ENCODE assay signal across 23 cellular contexts in genomic region chr1:243718022-243718421, GRCh38.
DNase-seq lines count a peak whose midpoint lies in the region; ATAC-seq, FAIRE-seq and TF ChIP-seq lines count a peak whose summit lies in the region.
"Had no signal": no experiment of that assay in that cellular context is flagged by ENCODE, and none has a peak within 500 bp of the region (broad histone marks: within the 10 kb centered on the region; RNA-seq: fewer than 3 reads in every experiment).

No MANE protein-coding gene starts in this region.

- intact Hi-C loops in mucosa of descending colon (cut with DNase I, micrococcal nuclease) (no loop called here), ovary (cut with DNase I) (no loop called here)

- no peak overlapping the region for H2BK12ac ChIP-seq in trophoblast cell (ENCODE audit: low read length)

- H4K91ac ChIP-seq in trophoblast cell (ENCODE audit: low read depth, low read length) = peak overlapping the region; percentile 37

- H3K27me3 ChIP-seq in HUES48 (ENCODE audit: control insufficient read depth, insufficient read depth, low read length) (no peaks in the 10 kb centered on the region), astrocyte (ENCODE audit: insufficient read depth, low read length) (no peaks in the 10 kb centered on the region), trophoblast cell (ENCODE audit: insufficient read depth, low read length) (no peaks in the 10 kb centered on the region), ovary (no peaks in the 10 kb centered on the region)
- H3K27me3 ChIP-seq: BLaER1 treated with 17β-estradiol and CSF1 and Interleukin-3, amounts not matched to agents 10 nM and 100 nM had no signal

- H2BK120ac ChIP-seq in trophoblast cell (ENCODE audit: insufficient read depth, low read length, poor library complexity) = no peak overlapping the region

- DNase-seq in NCI-H2171 treated with DMSO at 0.1 percent for 48 hours (lab: John Stamatoyannopoulos, UW) (peak; percentile 21), NCI-H2171 (lab: John Stamatoyannopoulos, UW) (no peak), astrocyte (ENCODE audit: low read depth) (no peak), trophoblast cell (no peak), mucosa of descending colon (no peak), ovary (no peak)
- DNase-seq: CD4-positive, alpha-beta memory T cell; DMS153; KG1; NCI-H1092; NCI-H1436 treated with DMSO at 0.1 percent for 48 hours; NCI-H1930; NCI-H345; NCI-H524 treated with DMSO at 0.1 percent for 48 hours; SHP77; T-helper 1 cell had no signal

- H3K9ac ChIP-seq in HUES48 (ENCODE audit: low read depth, low read length) (no peak overlapping the region), astrocyte (ENCODE audit: low read length) (no peak overlapping the region), trophoblast cell (ENCODE audit: low read length) (no peak overlapping the region)
- H3K9ac ChIP-seq: BLaER1 treated with 17β-estradiol and CSF1 and Interleukin-3, amounts not matched to agents 10 nM and 100 nM had no signal

- H3K4me1 ChIP-seq in HUES48 (ENCODE audit: control insufficient read depth, insufficient read depth, low read length) (peaks cover 38% of the 10 kb centered on the region), astrocyte (ENCODE audit: insufficient read depth, low read length) (peaks cover 25% of the 10 kb centered on the region), trophoblast cell (ENCODE audit: control insufficient read depth in 1 of 2, insufficient read depth in 2 of 2, low read length in 2 of 2) (peaks cover 2 to 3% of the 10 kb centered on the region in 2 experiments), mucosa of descending colon (ENCODE audit: low read depth) (no peaks in the 10 kb centered on the region), ovary (ENCODE audit: insufficient read depth) (peaks cover 4% of the 10 kb centered on the region)
- H3K4me1 ChIP-seq: BLaER1 treated with 17β-estradiol and CSF1 and Interleukin-3, amounts not matched to agents 10 nM and 100 nM had no signal

- H2AK5ac ChIP-seq in trophoblast cell (ENCODE audit: low read length) = no peak overlapping the region

- no peaks in the 10 kb centered on the region for H3K36me3 ChIP-seq in HUES48 (ENCODE audit: control insufficient read depth, insufficient read depth, low read length)
- H3K36me3 ChIP-seq in astrocyte (ENCODE audit: insufficient read depth, low read length) = no peaks in the 10 kb centered on the region
- H3K36me3 ChIP-seq in trophoblast cell (ENCODE audit: control insufficient read depth in 1 of 2, insufficient read depth in 2 of 2, low read length in 2 of 2) = no peaks in the 10 kb centered on the region
- no peaks in the 10 kb centered on the region for H3K36me3 ChIP-seq in mucosa of descending colon (ENCODE audit: low read depth)
- no peaks in the 10 kb centered on the region for H3K36me3 ChIP-seq in ovary

- H3K4me1 Mint-ChIP-seq in astrocyte (ENCODE audit: low read depth, unreplicated experiment) = peaks cover 39% of the 10 kb centered on the region

- H3K23ac ChIP-seq in trophoblast cell (ENCODE audit: low read length) = no peak overlapping the region

- H3K9me3 Mint-ChIP-seq in astrocyte (ENCODE audit: unreplicated experiment) = no peaks in the 10 kb centered on the region
- H3K9me3 Mint-ChIP-seq: CD4-positive, alpha-beta memory T cell had no signal

- ATAC-seq in mucosa of descending colon (no peak), GM21529 (IDR thresholded peaks at IDR 0.05; ENCODE audit: unreplicated experiment) (no peak)

- H3K4ac ChIP-seq in trophoblast cell (ENCODE audit: low read depth, low read length) = no peak overlapping the region

- no CpG with 5 or more reads among the region's 2 CpGs for WGBS in trophoblast cell (ENCODE audit: extremely low coverage, insufficient coverage, insufficient read length)
- WGBS in ovary, 3 donors = 95 to 97% (median 96%) methylated on average over 2 of the region's 2 CpGs

- H3K27me3 Mint-ChIP-seq in astrocyte (ENCODE audit: low read depth, unreplicated experiment) = no peaks in the 10 kb centered on the region
- H3K27me3 Mint-ChIP-seq: CD4-positive, alpha-beta memory T cell had no signal

- no peaks in the 10 kb centered on the region for H3K9me3 ChIP-seq in HUES48 (ENCODE audit: control insufficient read depth, insufficient read depth, low read length)
- no peaks in the 10 kb centered on the region for H3K9me3 ChIP-seq in astrocyte (ENCODE audit: insufficient read depth, low read depth, low read length)
- H3K9me3 ChIP-seq in trophoblast cell (ENCODE audit: insufficient read depth, low read depth, low read length) = no peaks in the 10 kb centered on the region
- no peaks in the 10 kb centered on the region for H3K9me3 ChIP-seq in mucosa of descending colon
- H3K9me3 ChIP-seq in ovary = no peaks in the 10 kb centered on the region

- H3K14ac ChIP-seq in trophoblast cell (ENCODE audit: low read length) = no peak overlapping the region

- H3K4me3 ChIP-seq in HUES48 (ENCODE audit: low read depth, low read length) (no peak overlapping the region), astrocyte (ENCODE audit: insufficient read depth, low read depth, low read length) (no peak overlapping the region), trophoblast cell (ENCODE audit: low read depth, low read length) (no peak overlapping the region), mucosa of descending colon (no peak overlapping the region), ovary (no peak overlapping the region)
- H3K4me3 ChIP-seq: BLaER1 treated with 17β-estradiol and CSF1 and Interleukin-3, amounts not matched to agents 10 nM and 100 nM had no signal

- no peak for TF ChIP-seq POLR2A in ovary (IDR thresholded peaks at IDR 0.05)

- TF ChIP-seq CTCF in astrocyte (IDR thresholded peaks at IDR 0.05; ENCODE audit: insufficient read depth, low read depth, low read length) (no peak), mucosa of descending colon (IDR thresholded peaks at IDR 0.05) (no peak), ovary (IDR thresholded peaks at IDR 0.05) (no peak)

- no peak overlapping the region for H3K4me3 Mint-ChIP-seq in astrocyte (ENCODE audit: unreplicated experiment)
- H3K4me3 Mint-ChIP-seq: CD4-positive, alpha-beta memory T cell had no signal

- no peaks in the 10 kb centered on the region for H4K20me1 ChIP-seq in astrocyte (ENCODE audit: insufficient read depth, low read length)

- H3K79me2 ChIP-seq in astrocyte (ENCODE audit: insufficient read depth, low read length) = peaks cover 31% of the 10 kb centered on the region
- H3K79me2 ChIP-seq in trophoblast cell (ENCODE audit: control insufficient read depth, insufficient read depth, low read length, poor library complexity) = peaks cover 2% of the 10 kb centered on the region

- peak overlapping the region; percentile 75 for H3K27ac Mint-ChIP-seq in astrocyte (ENCODE audit: unreplicated experiment)
- H3K27ac Mint-ChIP-seq: CD4-positive, alpha-beta memory T cell had no signal

- no peak overlapping the region for H4K12ac ChIP-seq in trophoblast cell (ENCODE audit: low read depth, low read length)

- H2AFZ ChIP-seq in astrocyte (ENCODE audit: low read depth, low read length) (no peak overlapping the region), trophoblast cell (ENCODE audit: insufficient read depth, low read length, poor library complexity) (no peak overlapping the region)

- no peak overlapping the region for H2BK5ac ChIP-seq in trophoblast cell (ENCODE audit: low read depth, low read length, poor library complexity)

- no peaks in the 10 kb centered on the region for H3K36me3 Mint-ChIP-seq in astrocyte (ENCODE audit: low read depth, unreplicated experiment)

- H3K79me1 ChIP-seq in trophoblast cell (ENCODE audit: low read length) = peaks cover 7% of the 10 kb centered on the region

- no peak overlapping the region for H4K8ac ChIP-seq in trophoblast cell (ENCODE audit: low read depth, low read length)

- FAIRE-seq in astrocyte (lab: Jason Lieb, UNC) = no peak
- FAIRE-seq: GM12891, H1 had no signal

- no peak overlapping the region for H3K18ac ChIP-seq in trophoblast cell (ENCODE audit: low read length)

- no peak overlapping the region for H3K4me2 ChIP-seq in astrocyte (ENCODE audit: low read length)
- H3K4me2 ChIP-seq in trophoblast cell (ENCODE audit: low read length) = no peak overlapping the region
- H3K4me2 ChIP-seq: BLaER1 treated with 17β-estradiol and CSF1 and Interleukin-3, amounts not matched to agents 10 nM and 100 nM had no signal

- H3K27ac ChIP-seq in HUES48 (ENCODE audit: low read depth, low read length) = peak overlapping the region; percentile 17
- H3K27ac ChIP-seq in astrocyte (ENCODE audit: low read depth, low read length) = peak overlapping the region; percentile 68
- no peak overlapping the region for H3K27ac ChIP-seq in trophoblast cell (ENCODE audit: low read depth, low read length)
- no peak overlapping the region for H3K27ac ChIP-seq in ovary
- H3K27ac ChIP-seq: 22Rv1; BLaER1 treated with 17β-estradiol and CSF1 and Interleukin-3, amounts not matched to agents 10 nM and 100 nM; HL-60 had no signal

- no peak for TF ChIP-seq EP300 in ovary (IDR thresholded peaks at IDR 0.05)

Comparison
In these comparisons a context has a peak if more than half of its experiments do, and no peak if none do; other contexts are left out.
1. H3K27ac ChIP-seq: peak in HUES48 (single experiment) and astrocyte (single experiment); none in trophoblast cell (single experiment) and ovary (0 of 2).